18 cellular contexts compared by ENCODE assay signal in the genomic region with DNA sequence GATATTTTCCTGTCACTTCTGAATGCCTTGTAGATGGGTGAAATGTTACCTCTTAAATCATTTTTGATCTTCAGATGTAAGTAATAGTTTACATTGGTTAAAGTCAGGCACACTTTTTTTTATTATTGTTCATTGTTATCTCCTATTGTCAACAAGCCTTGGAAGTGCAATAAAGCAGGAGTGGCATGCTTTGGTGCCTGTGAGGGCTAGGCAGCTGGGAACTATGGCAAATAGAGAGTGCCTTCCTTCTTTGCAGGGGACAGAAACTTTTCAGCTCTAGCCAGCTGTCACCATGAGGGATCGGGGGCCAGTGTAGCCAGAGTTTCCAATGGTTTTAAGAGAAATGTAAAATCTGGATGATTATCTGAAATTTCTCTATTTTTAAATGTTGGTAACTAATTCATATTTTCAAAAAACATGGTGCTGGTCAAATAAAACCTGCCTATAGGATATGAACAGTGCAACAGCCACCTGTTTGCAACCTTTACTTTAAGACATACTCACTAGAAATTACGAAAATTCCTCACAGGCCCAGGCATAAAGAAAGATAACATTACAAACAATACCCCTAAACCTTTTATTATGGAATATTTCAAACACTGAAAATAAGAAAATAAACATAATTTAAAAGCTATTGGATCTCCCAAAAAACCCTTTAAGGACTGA. TPM values are rescaled to one million over a fixed set of nuclear protein-coding genes. Genes with fewer than 3 reads are reported as not detected.
DNase-seq lines count a peak whose midpoint lies in the region; ATAC-seq and TF ChIP-seq lines count a peak whose summit lies in the region.
"Had no signal": no experiment of that assay in that cellular context is flagged by ENCODE, and none has a peak within 500 bp of the region (broad histone marks: within the 10 kb centered on the region; RNA-seq: fewer than 3 reads in every experiment).

No MANE protein-coding gene starts in this region.

- H3K4me1 ChIP-seq in left ventricle myocardium inferior: peaks cover 15% of the 10 kb centered on the region
- H3K4me1 ChIP-seq in thyroid gland: peaks cover 25 to 26% of the 10 kb centered on the region in 2 donors
- no peaks in the 10 kb centered on the region for H3K4me1 ChIP-seq in aorta (ENCODE audit: control insufficient read depth in 1 of 2, insufficient read depth in 2 of 2, low read length in 2 of 2)
- H3K4me1 ChIP-seq: BLaER1 had no signal

- intact Hi-C loops in left ventricle myocardium superior (cut with micrococcal nuclease) (no loop called here), left ventricle myocardium inferior (cut with micrococcal nuclease) (no loop called here), left colon (cut with DNase I, micrococcal nuclease) (no loop called here), thyroid gland (cut with DNase I) (no loop called here), aorta (cut with DNase I) (no loop called here)

- ATAC-seq in left ventricle myocardium superior (peak; percentile 27), left colon (peak; percentile 99), aorta (ENCODE audit: low FRiP score) (no peak)
- ATAC-seq: GM12878 had no signal

- no peaks in the 10 kb centered on the region for H3K9me3 ChIP-seq in left ventricle myocardium inferior (replicated peaks)
- no peaks in the 10 kb centered on the region for H3K9me3 ChIP-seq in thyroid gland
- H3K9me3 ChIP-seq in aorta (ENCODE audit: control insufficient read depth, low read length): no peaks in the 10 kb centered on the region
- H3K9me3 ChIP-seq: BLaER1 had no signal

- TF ChIP-seq POLR2A in thyroid gland (IDR thresholded peaks at IDR 0.05): no peak

- H3K27ac ChIP-seq in left ventricle myocardium inferior (replicated peaks) (no peak overlapping the region), thyroid gland (peak overlapping the region; percentile 43 to 86 (median 84)), aorta (ENCODE audit: low read depth in 1 of 2, low read length in 2 of 2) (no peak overlapping the region)
- H3K27ac ChIP-seq: BLaER1 had no signal

- H3K27me3 ChIP-seq in left ventricle myocardium inferior (ENCODE audit: low read depth) (peaks cover 27% of the 10 kb centered on the region), thyroid gland (no peaks in the 10 kb centered on the region), aorta (ENCODE audit: control insufficient read depth in 1 of 2, insufficient read depth in 2 of 2, low read length in 1 of 2) (no peaks in the 10 kb centered on the region)
- H3K27me3 ChIP-seq: BLaER1 had no signal

- H3K36me3 ChIP-seq in left ventricle myocardium inferior: no peaks in the 10 kb centered on the region
- no peaks in the 10 kb centered on the region for H3K36me3 ChIP-seq in thyroid gland
- H3K36me3 ChIP-seq in aorta (ENCODE audit: control insufficient read depth in 1 of 2, insufficient read depth in 2 of 2, low read length in 1 of 2): no peaks in the 10 kb centered on the region
- H3K36me3 ChIP-seq: BLaER1 had no signal

- 79 to 83% methylated on average over 2 of the region's 2 CpGs for WGBS in thyroid gland, 2 donors
- WGBS in aorta, 2 donors: 84 to 85% methylated on average over 2 of the region's 2 CpGs

- H3K4me3 ChIP-seq in left ventricle myocardium inferior (no peak overlapping the region), thyroid gland (replicated peaks in 1 of 3) (no peak overlapping the region), aorta (ENCODE audit: low read length in 2 of 2) (no peak overlapping the region)
- H3K4me3 ChIP-seq: BLaER1, GM12878 had no signal

- TF ChIP-seq CTCF in left ventricle myocardium inferior (IDR thresholded peaks at IDR 0.05; ENCODE audit: borderline replicate concordance) (no peak), thyroid gland (IDR thresholded peaks at IDR 0.05) (no peak)

- no peak for DNase-seq in left ventricle myocardium superior
- no peak for DNase-seq in left ventricle myocardium inferior
- DNase-seq in left colon: peak; percentile 25 to 66
- no peak for DNase-seq in thyroid gland
- no peak for DNase-seq in aorta
- no peak for DNase-seq in DMS53 treated with DMSO at 0.1 percent for 48 hours (lab: John Stamatoyannopoulos, UW; ENCODE audit: unreplicated experiment)
- DNase-seq in NCI-H1417 treated with DMSO at 0.1 percent for 48 hours (lab: John Stamatoyannopoulos, UW): no peak
- DNase-seq: 8988T; CD4-positive, alpha-beta memory T cell; DMS153; DMS79 treated with DMSO at 0.1 percent for 48 hours; GF-D8; H9 had no signal

RNA-seq across cellular contexts. Expression of gene SELENOK, which starts 9.1 kb away (rescaled TPM):
- total RNA-seq in left ventricle myocardium superior (111 TPM), left ventricle myocardium inferior (126 TPM), left colon (10 to 100 TPM; 44.2 to 53.4 TPM), thyroid gland (100 to 1,000 TPM in 3 of 4 donors, 10 to 100 TPM in 1; 79.0 to 132 (median 124) TPM), aorta (10 to 100 TPM; 44.0 to 62.3 TPM)
- 100 to 1,000 TPM in 1 of 2 donors, 10 to 100 TPM in 1; 94.9 to 115 TPM for polyA plus RNA-seq in aorta

RNA-seq across cellular contexts. Expression of gene ACTR8, which starts 18.8 kb away (rescaled TPM):
- 30.5 TPM for total RNA-seq in left ventricle myocardium superior
- 33.2 TPM for total RNA-seq in left ventricle myocardium inferior
- total RNA-seq in left colon: 10 to 100 TPM; 19.0 to 27.7 TPM
- total RNA-seq in thyroid gland: 10 to 100 TPM; 29.0 to 31.7 (median 29.4) TPM
- total RNA-seq in aorta: 10 to 100 TPM; 18.9 to 29.1 TPM
- 10 to 100 TPM in 1 of 2 donors, 1 to 10 TPM in 1; 5.4 to 14.0 TPM for polyA plus RNA-seq in aorta

RNA-seq across cellular contexts. Expression of gene IL17RB, which starts 54.4 kb away (rescaled TPM):
- total RNA-seq in left ventricle myocardium superior: 3.1 TPM
- total RNA-seq in left ventricle myocardium inferior: 0.47 TPM
- 10 to 100 TPM; 10.9 to 15.6 TPM for total RNA-seq in left colon
- 1 to 10 TPM in 2 of 4 donors, under 1 TPM in 2; 0.71 to 2.5 (median 1.6) TPM for total RNA-seq in thyroid gland
- total RNA-seq in aorta: under 1 TPM; 0.52 to 0.96 TPM
- polyA plus RNA-seq in aorta: 1 to 10 TPM in 1 of 2 donors, under 1 TPM in 1; 0.23 to 1.9 TPM
- total RNA-seq: A673 had no signal
- polyA plus RNA-seq: AG04450 had no signal

RNA-seq across cellular contexts. Expression of gene CHDH, which starts 54.6 kb away (rescaled TPM):
- total RNA-seq in left ventricle myocardium superior: 12.7 TPM
- 3.7 TPM for total RNA-seq in left ventricle myocardium inferior
- 10 to 100 TPM; 30.6 to 34.1 TPM for total RNA-seq in left colon
- total RNA-seq in thyroid gland: 10 to 100 TPM in 2 of 4 donors, 1 to 10 TPM in 2; 4.7 to 26.9 (median 11.1) TPM
- 1 to 10 TPM; 1.1 to 3.7 TPM for total RNA-seq in aorta
- under 1 TPM; 0.56 to 0.63 TPM for polyA plus RNA-seq in aorta
- total RNA-seq: A673 had no signal
- polyA plus RNA-seq: CD14-positive monocyte had no signal

Comparison
In these comparisons a context has a peak if more than half of its experiments do, and no peak if none do; other contexts are left out.
1. DNase-seq: peak in left colon (2 of 2); none in left ventricle myocardium superior (single experiment), left ventricle myocardium inferior (single experiment), thyroid gland (0 of 2), aorta (0 of 2), DMS53 treated with DMSO at 0.1 percent for 48 hours (single experiment) and NCI-H1417 treated with DMSO at 0.1 percent for 48 hours (single experiment).
2. H3K27ac ChIP-seq: peak in thyroid gland (3 of 3); none in left ventricle myocardium inferior (single experiment) and aorta (0 of 2).